1 cellular context compared by ENCODE assay signal in the genomic region with DNA sequence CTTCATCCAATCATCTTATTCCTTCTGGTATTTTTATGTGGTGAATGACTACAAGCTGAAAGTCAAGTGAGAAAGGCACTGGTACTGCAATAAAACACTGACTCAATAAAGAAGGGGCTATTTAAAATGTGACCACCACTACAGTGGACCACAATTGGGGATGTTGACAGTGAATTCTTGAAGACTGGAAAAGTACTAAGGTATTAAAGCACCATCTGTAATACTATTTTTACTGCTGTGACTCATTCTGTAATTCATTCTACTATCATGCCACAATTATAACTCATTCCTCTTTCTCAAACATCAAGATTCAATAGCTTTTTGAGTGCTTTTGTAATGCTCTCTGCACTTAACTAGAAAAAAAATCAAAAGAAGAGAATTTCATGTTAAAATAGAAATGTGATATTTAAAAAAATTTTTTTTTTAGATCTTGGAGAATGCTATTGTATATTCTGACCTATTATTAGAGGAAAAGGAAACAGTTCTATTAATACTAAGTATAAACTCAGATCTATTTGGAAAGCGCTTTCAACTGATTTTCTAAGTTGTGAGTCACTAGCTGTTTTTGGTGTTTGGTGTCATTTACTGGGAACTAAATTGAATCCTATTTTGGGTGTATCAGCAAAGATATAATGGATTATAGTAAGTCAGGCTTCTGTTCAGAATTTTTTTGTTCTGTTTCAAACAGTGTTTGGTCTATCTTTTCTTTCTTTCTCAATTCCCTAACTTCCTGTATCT.
TF ChIP-seq lines count a peak whose summit lies in the region.

No MANE protein-coding gene starts in this region.

TF ChIP-seq in GM23338, 12 proteins besides CTCF, POLR2A, EP300 and RAD21 (continued from another document):
- TF ChIP-seq ZNF462 (CRISPR knock-in tag; IDR thresholded peaks at IDR 0.05) (no peak), POLR2AphosphoS5 (IDR thresholded peaks at IDR 0.05; ENCODE audit: low read depth) (no peak)
TF ChIP-seq in GM23338: peak in this region for 0.
